In the genomic region with DNA sequence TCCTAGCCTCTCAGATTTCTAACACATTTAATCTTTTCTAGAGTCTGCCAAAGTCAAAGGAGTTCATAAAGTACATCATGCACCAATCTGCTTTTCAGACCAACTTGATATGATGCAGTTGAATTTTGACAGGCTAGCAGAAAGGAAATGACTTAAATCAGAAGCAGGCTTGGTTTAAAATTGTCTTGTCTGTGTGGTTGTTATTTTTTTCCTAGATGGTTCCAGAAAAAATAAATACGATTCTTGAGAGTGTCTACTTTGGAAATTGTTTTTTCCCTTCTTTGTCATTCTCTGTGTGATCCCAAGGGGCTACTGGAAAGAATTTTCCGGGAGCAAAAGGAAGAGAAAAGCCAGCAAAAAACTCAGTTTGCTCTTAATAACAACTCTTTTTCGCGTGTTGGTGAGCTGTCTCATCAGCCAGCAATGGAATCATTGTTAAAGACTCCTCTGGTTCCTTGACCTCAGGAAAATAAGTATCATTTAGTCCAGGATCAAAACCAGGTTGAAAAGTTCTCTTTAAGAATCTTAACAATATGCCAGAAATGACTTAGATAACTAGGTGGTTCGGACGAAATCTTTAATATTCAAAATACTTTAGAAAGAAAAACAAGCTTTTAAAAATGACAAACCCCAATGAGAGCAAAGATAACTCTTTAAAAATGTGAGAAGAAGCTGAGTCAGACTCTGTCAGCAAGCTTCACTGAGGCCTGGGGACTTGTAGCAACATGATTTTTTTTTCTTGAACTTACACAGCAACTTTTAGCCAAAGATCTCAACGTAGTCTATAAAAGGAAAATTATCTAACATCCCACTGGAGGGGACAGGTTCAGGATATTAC, we compare ENCODE assay signal across 1 cellular context.
TF ChIP-seq lines count a peak whose summit lies in the region.

No MANE protein-coding gene starts in this region.

TF ChIP-seq in WTC11, 78 proteins besides CTCF, POLR2A, EP300 and RAD21 (continued from another document):
- TF ChIP-seq, protein P1, sequence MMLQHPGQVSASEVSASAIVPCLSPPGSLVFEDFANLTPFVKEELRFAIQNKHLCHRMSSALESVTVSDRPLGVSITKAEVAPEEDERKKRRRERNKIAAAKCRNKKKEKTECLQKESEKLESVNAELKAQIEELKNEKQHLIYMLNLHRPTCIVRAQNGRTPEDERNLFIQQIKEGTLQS (CRISPR knock-in tag; conservative IDR thresholded peaks at IDR 0.05) = no peak
- TF ChIP-seq, protein P2, sequence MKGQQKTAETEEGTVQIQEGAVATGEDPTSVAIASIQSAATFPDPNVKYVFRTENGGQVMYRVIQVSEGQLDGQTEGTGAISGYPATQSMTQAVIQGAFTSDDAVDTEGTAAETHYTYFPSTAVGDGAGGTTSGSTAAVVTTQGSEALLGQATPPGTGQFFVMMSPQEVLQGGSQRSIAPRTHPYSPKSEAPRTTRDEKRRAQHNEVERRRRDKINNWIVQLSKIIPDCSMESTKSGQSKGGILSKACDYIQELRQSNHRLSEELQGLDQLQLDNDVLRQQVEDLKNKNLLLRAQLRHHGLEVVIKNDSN (CRISPR knock-in tag; IDR thresholded peaks at IDR 0.05) = no peak
- no peak for TF ChIP-seq ZNF121 (CRISPR knock-in tag; IDR thresholded peaks at IDR 0.05)
- no peak for TF ChIP-seq ATF1 (CRISPR knock-in tag; IDR thresholded peaks at IDR 0.05)
- no peak for TF ChIP-seq ZNF423 (CRISPR knock-in tag; IDR thresholded peaks at IDR 0.05)
- TF ChIP-seq ETV6 (CRISPR knock-in tag; IDR thresholded peaks at IDR 0.05) = no peak
- TF ChIP-seq, protein P3, sequence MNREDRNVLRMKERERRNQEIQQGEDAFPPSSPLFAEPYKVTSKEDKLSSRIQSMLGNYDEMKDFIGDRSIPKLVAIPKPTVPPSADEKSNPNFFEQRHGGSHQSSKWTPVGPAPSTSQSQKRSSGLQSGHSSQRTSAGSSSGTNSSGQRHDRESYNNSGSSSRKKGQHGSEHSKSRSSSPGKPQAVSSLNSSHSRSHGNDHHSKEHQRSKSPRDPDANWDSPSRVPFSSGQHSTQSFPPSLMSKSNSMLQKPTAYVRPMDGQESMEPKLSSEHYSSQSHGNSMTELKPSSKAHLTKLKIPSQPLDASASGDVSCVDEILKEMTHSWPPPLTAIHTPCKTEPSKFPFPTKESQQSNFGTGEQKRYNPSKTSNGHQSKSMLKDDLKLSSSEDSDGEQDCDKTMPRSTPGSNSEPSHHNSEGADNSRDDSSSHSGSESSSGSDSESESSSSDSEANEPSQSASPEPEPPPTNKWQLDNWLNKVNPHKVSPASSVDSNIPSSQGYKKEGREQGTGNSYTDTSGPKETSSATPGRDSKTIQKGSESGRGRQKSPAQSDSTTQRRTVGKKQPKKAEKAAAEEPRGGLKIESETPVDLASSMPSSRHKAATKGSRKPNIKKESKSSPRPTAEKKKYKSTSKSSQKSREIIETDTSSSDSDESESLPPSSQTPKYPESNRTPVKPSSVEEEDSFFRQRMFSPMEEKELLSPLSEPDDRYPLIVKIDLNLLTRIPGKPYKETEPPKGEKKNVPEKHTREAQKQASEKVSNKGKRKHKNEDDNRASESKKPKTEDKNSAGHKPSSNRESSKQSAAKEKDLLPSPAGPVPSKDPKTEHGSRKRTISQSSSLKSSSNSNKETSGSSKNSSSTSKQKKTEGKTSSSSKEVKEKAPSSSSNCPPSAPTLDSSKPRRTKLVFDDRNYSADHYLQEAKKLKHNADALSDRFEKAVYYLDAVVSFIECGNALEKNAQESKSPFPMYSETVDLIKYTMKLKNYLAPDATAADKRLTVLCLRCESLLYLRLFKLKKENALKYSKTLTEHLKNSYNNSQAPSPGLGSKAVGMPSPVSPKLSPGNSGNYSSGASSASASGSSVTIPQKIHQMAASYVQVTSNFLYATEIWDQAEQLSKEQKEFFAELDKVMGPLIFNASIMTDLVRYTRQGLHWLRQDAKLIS (CRISPR knock-in tag; IDR thresholded peaks at IDR 0.05; ENCODE audit: borderline replicate concordance) = no peak
- TF ChIP-seq ZNF416 (CRISPR knock-in tag; IDR thresholded peaks at IDR 0.05) = no peak
- TF ChIP-seq JAZF1 (CRISPR knock-in tag; IDR thresholded peaks at IDR 0.05) = no peak
TF ChIP-seq in WTC11: peak in this region for 0.
